Comparison of ENCODE assay signal across 1 cellular context in the genomic region with DNA sequence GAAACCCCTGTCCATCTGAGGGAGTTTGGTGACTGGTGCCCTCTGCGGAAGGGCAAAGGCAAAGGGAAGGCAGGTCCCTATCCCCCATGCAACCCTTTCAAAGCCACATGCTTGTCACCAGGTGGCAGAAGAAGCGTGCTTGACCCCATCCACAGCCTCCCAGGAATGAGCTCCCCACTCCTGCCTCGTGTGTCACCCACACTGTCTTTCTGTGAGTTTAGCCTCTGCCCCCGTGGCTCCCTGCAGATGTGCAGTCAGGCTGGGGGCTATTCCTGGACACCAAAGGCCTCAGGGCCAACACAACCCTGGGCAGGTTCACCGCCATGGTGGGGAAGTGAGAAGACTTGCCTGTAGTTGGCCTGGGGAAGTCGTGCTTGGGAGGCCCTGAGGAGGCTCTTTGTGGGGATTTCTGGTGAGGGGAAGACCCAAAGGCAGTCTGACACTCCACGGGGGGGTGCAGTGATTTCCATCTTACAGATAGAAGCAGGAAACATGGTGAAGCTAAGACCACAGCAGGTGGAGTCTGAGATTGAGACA.
TF ChIP-seq lines count a peak whose summit lies in the region.

No MANE protein-coding gene starts in this region.

TF ChIP-seq in HEK293, 187 proteins besides CTCF, POLR2A, EP300 and RAD21 (continued from another document):
- TF ChIP-seq, protein P1, sequence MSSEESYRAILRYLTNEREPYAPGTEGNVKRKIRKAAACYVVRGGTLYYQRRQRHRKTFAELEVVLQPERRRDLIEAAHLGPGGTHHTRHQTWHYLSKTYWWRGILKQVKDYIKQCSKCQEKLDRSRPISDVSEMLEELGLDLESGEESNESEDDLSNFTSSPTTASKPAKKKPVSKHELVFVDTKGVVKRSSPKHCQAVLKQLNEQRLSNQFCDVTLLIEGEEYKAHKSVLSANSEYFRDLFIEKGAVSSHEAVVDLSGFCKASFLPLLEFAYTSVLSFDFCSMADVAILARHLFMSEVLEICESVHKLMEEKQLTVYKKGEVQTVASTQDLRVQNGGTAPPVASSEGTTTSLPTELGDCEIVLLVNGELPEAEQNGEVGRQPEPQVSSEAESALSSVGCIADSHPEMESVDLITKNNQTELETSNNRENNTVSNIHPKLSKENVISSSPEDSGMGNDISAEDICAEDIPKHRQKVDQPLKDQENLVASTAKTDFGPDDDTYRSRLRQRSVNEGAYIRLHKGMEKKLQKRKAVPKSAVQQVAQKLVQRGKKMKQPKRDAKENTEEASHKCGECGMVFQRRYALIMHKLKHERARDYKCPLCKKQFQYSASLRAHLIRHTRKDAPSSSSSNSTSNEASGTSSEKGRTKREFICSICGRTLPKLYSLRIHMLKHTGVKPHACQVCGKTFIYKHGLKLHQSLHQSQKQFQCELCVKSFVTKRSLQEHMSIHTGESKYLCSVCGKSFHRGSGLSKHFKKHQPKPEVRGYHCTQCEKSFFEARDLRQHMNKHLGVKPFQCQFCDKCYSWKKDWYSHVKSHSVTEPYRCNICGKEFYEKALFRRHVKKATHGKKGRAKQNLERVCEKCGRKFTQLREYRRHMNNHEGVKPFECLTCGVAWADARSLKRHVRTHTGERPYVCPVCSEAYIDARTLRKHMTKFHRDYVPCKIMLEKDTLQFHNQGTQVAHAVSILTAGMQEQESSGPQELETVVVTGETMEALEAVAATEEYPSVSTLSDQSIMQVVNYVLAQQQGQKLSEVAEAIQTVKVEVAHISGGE (tag by site-specific recombination; conservative IDR thresholded peaks at IDR 0.05; ENCODE audit: low read depth): no peak
- no peak for TF ChIP-seq HOXC10 (CRISPR knock-in tag; IDR thresholded peaks at IDR 0.05)
